Comparison of ENCODE assay signal across 19 cellular contexts in genomic region chr1:11671205-11671543, GRCh38. TPM values are rescaled to one million over a fixed set of nuclear protein-coding genes. Genes with fewer than 3 reads are reported as not detected.
DNase-seq lines count a peak whose midpoint lies in the region; ATAC-seq, FAIRE-seq and TF ChIP-seq lines count a peak whose summit lies in the region.
"Had no signal": no experiment of that assay in that cellular context is flagged by ENCODE, and none has a peak within 500 bp of the region (broad histone marks: within the 10 kb centered on the region; RNA-seq: fewer than 3 reads in every experiment).

No MANE protein-coding gene starts in this region.

- peaks cover 53% of the 10 kb centered on the region for H3K36me3 Mint-ChIP-seq in WTC11
- H3K36me3 Mint-ChIP-seq in activated T-cell treated with anti-CD3 and anti-CD28 coated beads, Interleukin-2, amount 50 U/mL, for 4 hours (ENCODE audit: insufficient read depth) = peaks cover 9% of the 10 kb centered on the region

- intact Hi-C loops in left ventricle myocardium superior (cut with micrococcal nuclease) = no loop called here
- intact Hi-C loops in HepG2 (cut with micrococcal nuclease; ENCODE audit: unreplicated experiment) = no loop called here

- H3K36me3 ChIP-seq in cardiac muscle cell (peaks cover 15% of the 10 kb centered on the region), HepG2 (replicated peaks in 1 of 2; ENCODE audit: control insufficient read depth in 1 of 2, insufficient read depth in 2 of 2, low read length in 2 of 2) (peaks cover 9 to 25% of the 10 kb centered on the region in 2 experiments), osteoblast (ENCODE audit: insufficient read depth, low read length) (peaks cover 17% of the 10 kb centered on the region)

- CTCF ChIA-PET in HepG2 (lab: Yijun Ruan, JAX; ENCODE audit: low intra/inter-chr PET ratio, low total read pairs) = no interaction called here
- CTCF ChIA-PET in WTC11 (lab: Charles Lee) = no interaction called here

- peak overlapping the region; percentile 53 for H3K9ac ChIP-seq in HepG2 (ENCODE audit: insufficient read depth, low read depth, low read length)
- H3K9ac ChIP-seq: BLaER1 had no signal

- ATAC-seq in left ventricle myocardium superior (no peak), HepG2 (no peak), WTC11 (no peak)
- ATAC-seq in activated T-cell treated with anti-CD3 and anti-CD28 coated beads, Interleukin-2, amount 50 U/mL, for 4 hours = no peak

- H3K27me3 Mint-ChIP-seq in WTC11 (ENCODE audit: low read depth) = no peaks in the 10 kb centered on the region; the same call in 1 of the 2 replicates
- H3K27me3 Mint-ChIP-seq in activated T-cell treated with anti-CD3 and anti-CD28 coated beads, Interleukin-2, amount 50 U/mL, for 4 hours (ENCODE audit: low read depth) = no peaks in the 10 kb centered on the region
- H3K27me3 Mint-ChIP-seq: CD4-positive, alpha-beta memory T cell had no signal

- no peaks in the 10 kb centered on the region for H3K79me2 ChIP-seq in HepG2 (ENCODE audit: insufficient read depth, low read length)
- no peaks in the 10 kb centered on the region for H3K79me2 ChIP-seq in osteoblast (ENCODE audit: insufficient read depth, low read length)

- in situ Hi-C loops in HepG2 (cut with HindIII; ENCODE audit: extremely low pct_ligation_motif_present, low pct_unique_long_range_greater_than_20kb) = no loop called here

- H3K9me3 ChIP-seq in cardiac muscle cell (ENCODE audit: low read depth) (no peaks in the 10 kb centered on the region), HepG2 (ENCODE audit: low read length) (no peaks in the 10 kb centered on the region), osteoblast (ENCODE audit: low read depth, low read length) (no peaks in the 10 kb centered on the region)
- H3K9me3 ChIP-seq: BLaER1 had no signal

- no peak for TF ChIP-seq EP300 in HepG2 (IDR thresholded peaks at IDR 0.05; ENCODE audit: low read depth in 2 of 2, low read length in 2 of 2)
- no peak for TF ChIP-seq EP300 in HepG2 (CRISPR knock-in tag; IDR thresholded peaks at IDR 0.05; ENCODE audit: borderline replicate concordance)

- peak overlapping the region; percentile 76 for H3K4me2 ChIP-seq in HepG2 (ENCODE audit: low read depth, low read length)
- no peak overlapping the region for H3K4me2 ChIP-seq in osteoblast (ENCODE audit: insufficient read depth, low read length)
- H3K4me2 ChIP-seq: BLaER1 had no signal

- H3K4me1 Mint-ChIP-seq in WTC11 = no peaks in the 10 kb centered on the region
- no peaks in the 10 kb centered on the region for H3K4me1 Mint-ChIP-seq in activated T-cell treated with anti-CD3 and anti-CD28 coated beads, Interleukin-2, amount 50 U/mL, for 4 hours (ENCODE audit: low read depth)

- no peak overlapping the region for H3K4me3 Mint-ChIP-seq in WTC11
- H3K4me3 Mint-ChIP-seq in activated T-cell treated with anti-CD3 and anti-CD28 coated beads, Interleukin-2, amount 50 U/mL, for 4 hours = no peak overlapping the region
- H3K4me3 Mint-ChIP-seq: CD4-positive, alpha-beta memory T cell had no signal

- no peak overlapping the region for H2AFZ ChIP-seq in HepG2 (ENCODE audit: low read length)
- H2AFZ ChIP-seq in osteoblast (ENCODE audit: low read length) = no peak overlapping the region

- no TSS peak for BruUV-seq in HepG2 (replicated peaks; lab: Mats Ljungman, UMichigan)

- DNase-seq in cardiac muscle cell (ENCODE audit: low read depth in 1 of 2, low spot score in 1 of 2) (no peak), left ventricle myocardium superior (no peak), HepG2 (ENCODE audit: low spot score) (no peak), osteoblast (ENCODE audit: insufficient read length, low spot score, missing footprints) (peak; percentile 31), WTC11 (ENCODE audit: low spot score) (no peak), GM19238 (ENCODE audit: insufficient read length, low spot score) (no peak), glomerular visceral epithelial cell (ENCODE audit: extremely low spot score) (no peak)
- DNase-seq in activated T-cell treated with anti-CD3 and anti-CD28 coated beads, Interleukin-2, amount 50 U/mL, for 4 hours = no peak
- DNase-seq: ACHN; CD4-positive, alpha-beta memory T cell; DND-41; Kasumi-1; NCI-H1417; NCI-H1694 treated with DMSO at 0.1 percent for 48 hours; NCI-H446; NCI-H526 had no signal

- no peak for TF ChIP-seq RAD21 in HepG2 (CRISPR knock-in tag; IDR thresholded peaks at IDR 0.05)

- no peak for FAIRE-seq in HepG2 (lab: Jason Lieb, UNC)

- H4K20me1 ChIP-seq in HepG2 (ENCODE audit: insufficient read depth, low read length) = no peaks in the 10 kb centered on the region
- peaks cover 7% of the 10 kb centered on the region for H4K20me1 ChIP-seq in osteoblast (ENCODE audit: insufficient read depth, low read length)

- no peak overlapping the region for H3K27ac Mint-ChIP-seq in WTC11
- H3K27ac Mint-ChIP-seq: CD4-positive, alpha-beta memory T cell had no signal

- H3K27me3 ChIP-seq in cardiac muscle cell = no peaks in the 10 kb centered on the region
- no peaks in the 10 kb centered on the region for H3K27me3 ChIP-seq in HepG2 (ENCODE audit: control insufficient read depth in 1 of 2, insufficient read depth in 2 of 2, low read length in 2 of 2)
- no peaks in the 10 kb centered on the region for H3K27me3 ChIP-seq in osteoblast (ENCODE audit: insufficient read depth, low read length)
- H3K27me3 ChIP-seq: BLaER1 had no signal

- 10% methylated on average over 6 of the region's 6 CpGs for WGBS in HepG2 (ENCODE audit: low lambda C conversion rate)

- peak overlapping the region; percentile 23 for H3K27ac ChIP-seq in cardiac muscle cell
- peak overlapping the region; percentile 84 for H3K27ac ChIP-seq in HepG2 (ENCODE audit: extremely low read length, insufficient read depth, low read length)
- H3K27ac ChIP-seq in osteoblast (ENCODE audit: low read depth, low read length) = no peak overlapping the region
- H3K27ac ChIP-seq: 22Rv1, BLaER1 had no signal

- TF ChIP-seq CTCF in cardiac muscle cell (IDR thresholded peaks at IDR 0.05; ENCODE audit: low read depth, low read length) (no peak), HepG2 (CRISPR knock-in tag; IDR thresholded peaks at IDR 0.05) (no peak), osteoblast (IDR thresholded peaks at IDR 0.05; ENCODE audit: extremely low read depth, low read depth, low read length) (no peak), WTC11 (IDR thresholded peaks at IDR 0.05) (no peak)

- POLR2A ChIA-PET in HepG2 (lab: Yijun Ruan, JAX) = interaction anchor here (0.7 to 3.0 kb wide), 8 partner anchors 7 to 398 kb away, joined by 3 to 16 read pairs (median 5); partner anchors contain the start of genes FBXO2, FBXO6 and UBIAD1
- POLR2A ChIA-PET in WTC11 (lab: Charles Lee) = no interaction called here

- no peaks in the 10 kb centered on the region for H3K4me1 ChIP-seq in cardiac muscle cell (ENCODE audit: low read depth)
- H3K4me1 ChIP-seq in HepG2 (ENCODE audit: insufficient read depth, low read length) = peaks cover 37% of the 10 kb centered on the region
- peaks cover 5% of the 10 kb centered on the region for H3K4me1 ChIP-seq in osteoblast (ENCODE audit: insufficient read depth, low read length)

- no peaks in the 10 kb centered on the region for H3K9me3 Mint-ChIP-seq in WTC11
- H3K9me3 Mint-ChIP-seq in activated T-cell treated with anti-CD3 and anti-CD28 coated beads, Interleukin-2, amount 50 U/mL, for 4 hours = no peaks in the 10 kb centered on the region
- H3K9me3 Mint-ChIP-seq: CD4-positive, alpha-beta memory T cell had no signal

- TF ChIP-seq POLR2A in HepG2 (IDR thresholded peaks at IDR 0.05; ENCODE audit: insufficient read depth in 1 of 2, low read depth in 2 of 2, low read length in 2 of 2) = no peak

- H3K4me3 ChIP-seq in cardiac muscle cell (no peak overlapping the region), HepG2 (replicated peaks in 1 of 3; ENCODE audit: insufficient read depth in 1 of 3, low read depth in 2 of 3, low read length in 3 of 3) (peak overlapping the region in 1 of 3 experiments; percentile 53; a peak in 2 of 6 replicates), osteoblast (ENCODE audit: insufficient read depth, low read length) (no peak overlapping the region)
- H3K4me3 ChIP-seq: BLaER1 had no signal

RNA-seq across cellular contexts. Expression of gene FBXO6, which starts 7.2 kb away (rescaled TPM):
- total RNA-seq in cardiac muscle cell (9.2 and 9.4 TPM in 2 replicates), left ventricle myocardium superior (11.1 TPM), HepG2 (2016; rRNA removed; fragmentation: Illumina TruSeq; extraction: Trizol) (10.0 and 10.7 TPM in 2 replicates), osteoblast (8.7 and 8.8 TPM in 2 replicates), WTC11 (2021) (0.74 to 1.3 TPM (median 1.1 TPM) in 3 replicates)
- polyA plus RNA-seq in cardiac muscle cell (10.3 and 15.0 TPM in 2 replicates), HepG2 (2011; rRNA removed) (8.0 and 8.1 TPM in 2 replicates)
- total RNA-seq in HepG2 (2016; cell fraction: cytosol; rRNA removed; fragmentation: Illumina TruSeq; extraction: Trizol; ENCODE audit: low read depth) = 21.0 and 25.0 TPM in 2 replicates
- 8.7 and 9.5 TPM in 2 replicates for total RNA-seq in HepG2 (2016; cell fraction: insoluble cytoplasmic fraction; rRNA removed; fragmentation: Illumina TruSeq; extraction: Trizol)
- 20.2 and 24.8 TPM in 2 replicates for total RNA-seq in HepG2 (2016; cell fraction: membrane; rRNA removed; fragmentation: Illumina TruSeq; extraction: Trizol)
- 4.0 and 5.2 TPM in 2 replicates for total RNA-seq in HepG2 (2016; cell fraction: nucleus; rRNA removed; fragmentation: Illumina TruSeq; extraction: Trizol)
- 7.1 and 10.5 TPM in 2 replicates for polyA plus RNA-seq in HepG2 (2011; cell fraction: cytosol; rRNA removed)
- polyA plus RNA-seq in HepG2 (2011; cell fraction: nucleus; rRNA removed) = 3.5 and 4.5 TPM in 2 replicates
- polyA plus RNA-seq in HepG2 (2012) = 2.1 and 2.9 TPM in 2 replicates
- polyA plus RNA-seq in HepG2 (2016; cell fraction: cytosol; fragmentation: Illumina TruSeq; extraction: Trizol; ENCODE audit: low read depth) = 34.0 and 38.4 TPM in 2 replicates
- polyA plus RNA-seq in HepG2 (2016; cell fraction: insoluble cytoplasmic fraction; fragmentation: Illumina TruSeq; extraction: Trizol; ENCODE audit: low read depth) = 11.8 and 12.6 TPM in 2 replicates
- 23.7 and 27.8 TPM in 2 replicates for polyA plus RNA-seq in HepG2 (2016; cell fraction: membrane; fragmentation: Illumina TruSeq; extraction: Trizol; ENCODE audit: low read depth)
- 9.0 and 9.5 TPM in 2 replicates for polyA plus RNA-seq in HepG2 (2016; cell fraction: nucleus; fragmentation: Illumina TruSeq; extraction: Trizol; ENCODE audit: insufficient read depth, low read depth)
- 3.3 and 10.2 TPM in 2 replicates for polyA minus RNA-seq in HepG2 (2011; rRNA and poly(A)+ RNA removed; ENCODE audit: low replicate concordance)
- polyA minus RNA-seq in HepG2 (2011; cell fraction: cytosol; rRNA and poly(A)+ RNA removed) = 2.5 and 3.6 TPM in 2 replicates
- 0.64 and 1.1 TPM in 2 replicates for polyA minus RNA-seq in HepG2 (2011; cell fraction: nucleus; rRNA and poly(A)+ RNA removed)
- total RNA-seq in activated T-cell treated with anti-CD3 and anti-CD28 coated beads, Interleukin-2, amount 50 U/mL, for 4 hours = 10 to 100 TPM; 12.8 to 21.1 (median 19.1) TPM

RNA-seq across cellular contexts. Expression of gene MAD2L2, which starts 9.8 kb away (rescaled TPM):
- total RNA-seq in cardiac muscle cell (92.7 and 102 TPM in 2 replicates), left ventricle myocardium superior (21.8 TPM), HepG2 (2016; rRNA removed; fragmentation: Illumina TruSeq; extraction: Trizol) (37.6 and 53.8 TPM in 2 replicates), osteoblast (20.6 and 22.7 TPM in 2 replicates), WTC11 (2021) (283 to 312 TPM (median 305 TPM) in 3 replicates)
- polyA plus RNA-seq in cardiac muscle cell (115 and 148 TPM in 2 replicates), HepG2 (2011; rRNA removed) (51.8 and 53.0 TPM in 2 replicates)
- 164 and 195 TPM in 2 replicates for total RNA-seq in HepG2 (2016; cell fraction: cytosol; rRNA removed; fragmentation: Illumina TruSeq; extraction: Trizol; ENCODE audit: low read depth)
- 34.8 and 55.0 TPM in 2 replicates for total RNA-seq in HepG2 (2016; cell fraction: insoluble cytoplasmic fraction; rRNA removed; fragmentation: Illumina TruSeq; extraction: Trizol)
- 127 and 152 TPM in 2 replicates for total RNA-seq in HepG2 (2016; cell fraction: membrane; rRNA removed; fragmentation: Illumina TruSeq; extraction: Trizol)
- 28.6 and 32.6 TPM in 2 replicates for total RNA-seq in HepG2 (2016; cell fraction: nucleus; rRNA removed; fragmentation: Illumina TruSeq; extraction: Trizol)
- 56.2 and 86.8 TPM in 2 replicates for polyA plus RNA-seq in HepG2 (2011; cell fraction: cytosol; rRNA removed)
- polyA plus RNA-seq in HepG2 (2011; cell fraction: nucleus; rRNA removed) = 69.0 and 73.0 TPM in 2 replicates
- polyA plus RNA-seq in HepG2 (2012) = 33.6 and 38.0 TPM in 2 replicates
- polyA plus RNA-seq in HepG2 (2016; cell fraction: cytosol; fragmentation: Illumina TruSeq; extraction: Trizol; ENCODE audit: low read depth) = 231 and 260 TPM in 2 replicates
- polyA plus RNA-seq in HepG2 (2016; cell fraction: insoluble cytoplasmic fraction; fragmentation: Illumina TruSeq; extraction: Trizol; ENCODE audit: low read depth) = 43.5 and 51.8 TPM in 2 replicates
- 147 and 163 TPM in 2 replicates for polyA plus RNA-seq in HepG2 (2016; cell fraction: membrane; fragmentation: Illumina TruSeq; extraction: Trizol; ENCODE audit: low read depth)
- polyA plus RNA-seq in HepG2 (2016; cell fraction: nucleus; fragmentation: Illumina TruSeq; extraction: Trizol; ENCODE audit: insufficient read depth, low read depth) = 60.5 and 63.4 TPM in 2 replicates
- 65.7 and 126 TPM in 2 replicates for polyA minus RNA-seq in HepG2 (2011; rRNA and poly(A)+ RNA removed; ENCODE audit: low replicate concordance)
- 20.8 and 24.6 TPM in 2 replicates for polyA minus RNA-seq in HepG2 (2011; cell fraction: cytosol; rRNA and poly(A)+ RNA removed)
- 15.5 and 18.3 TPM in 2 replicates for polyA minus RNA-seq in HepG2 (2011; cell fraction: nucleus; rRNA and poly(A)+ RNA removed)
- 10 to 100 TPM; 60.7 to 67.1 (median 63.0) TPM for total RNA-seq in activated T-cell treated with anti-CD3 and anti-CD28 coated beads, Interleukin-2, amount 50 U/mL, for 4 hours

RNA-seq across cellular contexts. Expression of gene FBXO44, which starts 16.5 kb away (rescaled TPM):
- total RNA-seq in cardiac muscle cell (53.0 and 58.8 TPM in 2 replicates), left ventricle myocardium superior (20.4 TPM), HepG2 (2016; rRNA removed; fragmentation: Illumina TruSeq; extraction: Trizol) (13.4 and 22.4 TPM in 2 replicates), osteoblast (14.4 and 16.3 TPM in 2 replicates), WTC11 (2021) (34.9 to 45.6 TPM (median 40.6 TPM) in 3 replicates)
- polyA plus RNA-seq in cardiac muscle cell (43.6 and 57.0 TPM in 2 replicates), HepG2 (2011; rRNA removed) (27.9 and 31.2 TPM in 2 replicates)
- total RNA-seq in HepG2 (2016; cell fraction: cytosol; rRNA removed; fragmentation: Illumina TruSeq; extraction: Trizol; ENCODE audit: low read depth) = 8.3 and 9.2 TPM in 2 replicates
- total RNA-seq in HepG2 (2016; cell fraction: insoluble cytoplasmic fraction; rRNA removed; fragmentation: Illumina TruSeq; extraction: Trizol) = 13.9 and 21.3 TPM in 2 replicates
- 11.8 and 12.2 TPM in 2 replicates for total RNA-seq in HepG2 (2016; cell fraction: membrane; rRNA removed; fragmentation: Illumina TruSeq; extraction: Trizol)
- total RNA-seq in HepG2 (2016; cell fraction: nucleus; rRNA removed; fragmentation: Illumina TruSeq; extraction: Trizol) = 27.2 and 30.0 TPM in 2 replicates
- 15.5 and 22.9 TPM in 2 replicates for polyA plus RNA-seq in HepG2 (2011; cell fraction: cytosol; rRNA removed)
- 216 and 281 TPM in 2 replicates for polyA plus RNA-seq in HepG2 (2011; cell fraction: nucleus; rRNA removed)
- polyA plus RNA-seq in HepG2 (2012) = 14.5 and 21.6 TPM in 2 replicates
- 6.4 and 7.6 TPM in 2 replicates for polyA plus RNA-seq in HepG2 (2016; cell fraction: cytosol; fragmentation: Illumina TruSeq; extraction: Trizol; ENCODE audit: low read depth)
- 16.6 and 20.5 TPM in 2 replicates for polyA plus RNA-seq in HepG2 (2016; cell fraction: insoluble cytoplasmic fraction; fragmentation: Illumina TruSeq; extraction: Trizol; ENCODE audit: low read depth)
- polyA plus RNA-seq in HepG2 (2016; cell fraction: membrane; fragmentation: Illumina TruSeq; extraction: Trizol; ENCODE audit: low read depth) = 10.7 and 11.0 TPM in 2 replicates
- 63.3 and 73.9 TPM in 2 replicates for polyA plus RNA-seq in HepG2 (2016; cell fraction: nucleus; fragmentation: Illumina TruSeq; extraction: Trizol; ENCODE audit: insufficient read depth, low read depth)
- polyA minus RNA-seq in HepG2 (2011; rRNA and poly(A)+ RNA removed; ENCODE audit: low replicate concordance) = 6.4 and 37.9 TPM in 2 replicates
- polyA minus RNA-seq in HepG2 (2011; cell fraction: cytosol; rRNA and poly(A)+ RNA removed) = 5.6 and 11.0 TPM in 2 replicates
- 63.7 and 77.4 TPM in 2 replicates for polyA minus RNA-seq in HepG2 (2011; cell fraction: nucleus; rRNA and poly(A)+ RNA removed)
- total RNA-seq in activated T-cell treated with anti-CD3 and anti-CD28 coated beads, Interleukin-2, amount 50 U/mL, for 4 hours = 10 to 100 TPM; 12.6 to 13.6 (median 13.2) TPM

RNA-seq across cellular contexts. Expression of gene FBXO2, which starts 16.9 kb away (rescaled TPM):
- total RNA-seq in cardiac muscle cell = 15.8 and 20.9 TPM in 2 replicates
- 28.3 and 29.8 TPM in 2 replicates for polyA plus RNA-seq in cardiac muscle cell
- total RNA-seq in left ventricle myocardium superior = 3.9 TPM
- 112 and 118 TPM in 2 replicates for total RNA-seq in HepG2 (2016; rRNA removed; fragmentation: Illumina TruSeq; extraction: Trizol)
- 24.1 and 26.6 TPM in 2 replicates for total RNA-seq in HepG2 (2016; cell fraction: cytosol; rRNA removed; fragmentation: Illumina TruSeq; extraction: Trizol; ENCODE audit: low read depth)
- total RNA-seq in HepG2 (2016; cell fraction: insoluble cytoplasmic fraction; rRNA removed; fragmentation: Illumina TruSeq; extraction: Trizol) = 117 and 122 TPM in 2 replicates
- total RNA-seq in HepG2 (2016; cell fraction: membrane; rRNA removed; fragmentation: Illumina TruSeq; extraction: Trizol) = 42.0 and 46.9 TPM in 2 replicates
- 44.1 and 50.6 TPM in 2 replicates for total RNA-seq in HepG2 (2016; cell fraction: nucleus; rRNA removed; fragmentation: Illumina TruSeq; extraction: Trizol)
- 79.1 and 79.3 TPM in 2 replicates for polyA plus RNA-seq in HepG2 (2011; rRNA removed)
- polyA plus RNA-seq in HepG2 (2011; cell fraction: cytosol; rRNA removed) = 111 and 159 TPM in 2 replicates
- polyA plus RNA-seq in HepG2 (2011; cell fraction: nucleus; rRNA removed) = 117 and 119 TPM in 2 replicates
- 56.3 and 79.3 TPM in 2 replicates for polyA plus RNA-seq in HepG2 (2012)
- polyA plus RNA-seq in HepG2 (2016; cell fraction: cytosol; fragmentation: Illumina TruSeq; extraction: Trizol; ENCODE audit: low read depth) = 32.5 and 36.0 TPM in 2 replicates
- polyA plus RNA-seq in HepG2 (2016; cell fraction: insoluble cytoplasmic fraction; fragmentation: Illumina TruSeq; extraction: Trizol; ENCODE audit: low read depth) = 190 and 198 TPM in 2 replicates
- 55.6 and 59.6 TPM in 2 replicates for polyA plus RNA-seq in HepG2 (2016; cell fraction: membrane; fragmentation: Illumina TruSeq; extraction: Trizol; ENCODE audit: low read depth)
- 151 and 157 TPM in 2 replicates for polyA plus RNA-seq in HepG2 (2016; cell fraction: nucleus; fragmentation: Illumina TruSeq; extraction: Trizol; ENCODE audit: insufficient read depth, low read depth)
- 7.8 and 69.7 TPM in 2 replicates for polyA minus RNA-seq in HepG2 (2011; rRNA and poly(A)+ RNA removed; ENCODE audit: low replicate concordance)
- 28.6 and 33.3 TPM in 2 replicates for polyA minus RNA-seq in HepG2 (2011; cell fraction: cytosol; rRNA and poly(A)+ RNA removed)
- 16.7 and 18.5 TPM in 2 replicates for polyA minus RNA-seq in HepG2 (2011; cell fraction: nucleus; rRNA and poly(A)+ RNA removed)
- 0.29 and 0.36 TPM in 2 replicates for total RNA-seq in osteoblast
- total RNA-seq in WTC11 (2021) = 58.2 to 68.2 TPM (median 63.7 TPM) in 3 replicates
- total RNA-seq in activated T-cell treated with anti-CD3 and anti-CD28 coated beads, Interleukin-2, amount 50 U/mL, for 4 hours = 1 to 10 TPM in 2 of 3 donors, under 1 TPM in 1; 0.81 to 1.8 (median 1.7) TPM

RNA-seq across cellular contexts. Expression of gene DRAXIN, which starts 20.3 kb away (rescaled TPM):
- total RNA-seq in cardiac muscle cell (0.25 and 0.36 TPM in 2 replicates), left ventricle myocardium superior (0.05 TPM), HepG2 (2016; rRNA removed; fragmentation: Illumina TruSeq; extraction: Trizol) (0.02 TPM in 1 of 2 replicates, not detected in the other), osteoblast (under 0.01 TPM in 2 replicates), WTC11 (2021) (12.0 to 13.4 TPM (median 13.3 TPM) in 3 replicates)
- polyA plus RNA-seq in cardiac muscle cell (0.27 TPM in 1 of 2 replicates, not detected in the other), HepG2 (2011; rRNA removed) (not detected in 2 replicates)
- total RNA-seq in HepG2 (2016; cell fraction: cytosol; rRNA removed; fragmentation: Illumina TruSeq; extraction: Trizol; ENCODE audit: low read depth) = not detected in 2 replicates
- total RNA-seq in HepG2 (2016; cell fraction: insoluble cytoplasmic fraction; rRNA removed; fragmentation: Illumina TruSeq; extraction: Trizol) = 0.02 TPM in 1 of 2 replicates, not detected in the other
- total RNA-seq in HepG2 (2016; cell fraction: membrane; rRNA removed; fragmentation: Illumina TruSeq; extraction: Trizol) = not detected in 2 replicates
- not detected in 2 replicates for total RNA-seq in HepG2 (2016; cell fraction: nucleus; rRNA removed; fragmentation: Illumina TruSeq; extraction: Trizol)
- polyA plus RNA-seq in HepG2 (2011; cell fraction: cytosol; rRNA removed) = under 0.01 TPM in 1 of 2 replicates, not detected in the other
- not detected in 2 replicates for polyA plus RNA-seq in HepG2 (2011; cell fraction: nucleus; rRNA removed)
- not detected in 2 replicates for polyA plus RNA-seq in HepG2 (2012)
- not detected in 2 replicates for polyA plus RNA-seq in HepG2 (2016; cell fraction: cytosol; fragmentation: Illumina TruSeq; extraction: Trizol; ENCODE audit: low read depth)
- polyA plus RNA-seq in HepG2 (2016; cell fraction: insoluble cytoplasmic fraction; fragmentation: Illumina TruSeq; extraction: Trizol; ENCODE audit: low read depth) = not detected in 2 replicates
- not detected in 2 replicates for polyA plus RNA-seq in HepG2 (2016; cell fraction: membrane; fragmentation: Illumina TruSeq; extraction: Trizol; ENCODE audit: low read depth)
- polyA plus RNA-seq in HepG2 (2016; cell fraction: nucleus; fragmentation: Illumina TruSeq; extraction: Trizol; ENCODE audit: insufficient read depth, low read depth) = 0.05 TPM in 1 of 2 replicates, not detected in the other
- polyA minus RNA-seq in HepG2 (2011; rRNA and poly(A)+ RNA removed; ENCODE audit: low replicate concordance) = 0.09 and 0.10 TPM in 2 replicates
- not detected in 2 replicates for polyA minus RNA-seq in HepG2 (2011; cell fraction: cytosol; rRNA and poly(A)+ RNA removed)
- polyA minus RNA-seq in HepG2 (2011; cell fraction: nucleus; rRNA and poly(A)+ RNA removed) = not detected in 2 replicates
- under 1 TPM; 0.03 to 0.08 (median 0.05) TPM for total RNA-seq in activated T-cell treated with anti-CD3 and anti-CD28 coated beads, Interleukin-2, amount 50 U/mL, for 4 hours
- total RNA-seq: H4 had no signal
